ENCODE assay signal across 1 cellular context in genomic region chr5:157596449-157596848, GRCh38.
TF ChIP-seq lines count a peak whose summit lies in the region.

No MANE protein-coding gene starts in this region.

TF ChIP-seq in HCT116, 20 proteins besides CTCF, POLR2A, EP300 and RAD21 (continued from another document):
- TF ChIP-seq EZH2phosphoT487 (IDR thresholded peaks at IDR 0.05; ENCODE audit: borderline replicate concordance), result no peak
- TF ChIP-seq ZFX (IDR thresholded peaks at IDR 0.05), result no peak
- TF ChIP-seq SRF (IDR thresholded peaks at IDR 0.05; ENCODE audit: low read depth), result no peak
- no peak for TF ChIP-seq EZH2 (IDR thresholded peaks at IDR 0.05)
- no peak for TF ChIP-seq YY1 (IDR thresholded peaks at IDR 0.05; ENCODE audit: extremely low read depth, insufficient replicate concordance, low read depth, low read length)
